ENCODE assay signal across 27 cellular contexts in genomic region chr1:195071461-195071860, GRCh38.
"Had no signal": no experiment of that assay in that cellular context is flagged by ENCODE, and none has a peak within 500 bp of the region (broad histone marks: within the 10 kb centered on the region; RNA-seq: fewer than 3 reads in every experiment).

No MANE protein-coding gene starts in this region.

- ATAC-seq: esophagus mucosa; foreskin keratinocyte; gastroesophageal sphincter; heart left ventricle; left lobe of liver; natural killer cell; psoas muscle; right cardiac atrium; stimulated activated effector memory CD8-positive, alpha-beta T cell treated with anti-CD3 and anti-CD28 coated beads, Interleukin-12 subunit alpha, Interleukin-12 subunit beta, amount 100 ng/mL, for 72 hours had no signal

- H3K27ac ChIP-seq: dorsolateral prefrontal cortex, epithelial cell of prostate, foreskin keratinocyte, gastroesophageal sphincter, heart left ventricle, hepatocyte, ovary, psoas muscle, sigmoid colon, stomach, thyroid gland, vagina had no signal

- DNase-seq: dorsolateral prefrontal cortex; effector CD4-positive, alpha-beta T cell; endodermal cell; foreskin keratinocyte; heart left ventricle; kidney; natural killer cell; occipital lobe; ovary; posterior cingulate gyrus; psoas muscle; right cardiac atrium; sigmoid colon; stimulated activated CD4-positive, alpha-beta T cell treated with anti-CD3 and anti-CD28 coated beads, Interleukin-2, amount 100 ng/mL, for 24 hours; stimulated activated CD4-positive, alpha-beta T cell treated with anti-CD3 and anti-CD28 coated beads, Interleukin-4, amount 100 ng/mL, for 24 hours; stimulated activated naive CD4-positive, alpha-beta T cell treated with Interleukin-2 at 50 U/mL for 16 hours; stomach; thyroid gland; trophoblast cell had no signal

- H3K4me1 ChIP-seq: gastroesophageal sphincter, heart left ventricle, psoas muscle, sigmoid colon, stomach, thyroid gland, vagina had no signal

- H3K9me3 ChIP-seq: gastroesophageal sphincter, heart left ventricle, ovary, psoas muscle, sigmoid colon, stomach, thyroid gland, vagina had no signal

- FAIRE-seq: kidney had no signal

- H3K4me3 ChIP-seq: dorsolateral prefrontal cortex, gastroesophageal sphincter, heart left ventricle, hepatocyte, lung, ovary, psoas muscle, sigmoid colon, stomach, thyroid gland, vagina had no signal

- H3K79me2 ChIP-seq: hepatocyte had no signal

- H3K27me3 ChIP-seq: dorsolateral prefrontal cortex, foreskin keratinocyte, gastroesophageal sphincter, heart left ventricle, hepatocyte, ovary, sigmoid colon, stomach, thyroid gland, vagina had no signal

- H3K36me3 ChIP-seq: gastroesophageal sphincter, heart left ventricle, ovary, sigmoid colon, stomach, thyroid gland, vagina had no signal

- H2AFZ ChIP-seq: hepatocyte had no signal

- H3K4me2 ChIP-seq: hepatocyte had no signal
